Comparison of ENCODE assay signal across 8 cellular contexts in genomic region chr1:201171063-201172036, GRCh38. TPM values are rescaled to one million over a fixed set of nuclear protein-coding genes. Genes with fewer than 3 reads are reported as not detected.
A peak's percentile ranks its signal among the peaks of the same experiment; 100 is the strongest.
DNase-seq lines count a peak whose midpoint lies in the region; ATAC-seq, FAIRE-seq and TF ChIP-seq lines count a peak whose summit lies in the region.

No MANE protein-coding gene starts in this region.

- no peaks in the 10 kb centered on the region for H3K27me3 ChIP-seq in breast epithelium

- H3K27ac ChIP-seq in breast epithelium = peak overlapping the region; percentile 95

- H3K9me3 ChIP-seq in breast epithelium = no peaks in the 10 kb centered on the region

- peak in 2 of 3 donors; percentile 48 to 50 for TF ChIP-seq CTCF in breast epithelium (IDR thresholded peaks at IDR 0.05)

- no peak for TF ChIP-seq POLR2A in breast epithelium (IDR thresholded peaks at IDR 0.05)

- intact Hi-C loops in breast epithelium (cut with DNase I; ENCODE audit: low total_unique reads) = loop anchor here (2.0 kb wide), 1 partner anchor 37 kb away; no protein-coding TSS in a partner anchor

- peak overlapping the region; percentile 55 to 77 (median 71) for H3K4me3 ChIP-seq in breast epithelium

- peak; percentile 32 for DNase-seq in LHCN-M2 (ENCODE audit: low read depth)
- DNase-seq in T-helper 2 cell = peak; percentile 7 to 59 (median 35)
- DNase-seq in breast epithelium (ENCODE audit: low spot score in 2 of 2) = no peak
- peak; percentile 72 for DNase-seq in kidney tubule cell (ENCODE audit: low spot score)
- peak; percentile 65 to 67 for DNase-seq in stimulated activated CD4-positive, alpha-beta T cell treated with anti-CD3 and anti-CD28 coated beads, Interleukin-2, amount 100 ng/mL, for 24 hours
- no peak for DNase-seq in HT-29 (ENCODE audit: low spot score)

- peak; percentile 46 for ATAC-seq in GM21717 (IDR thresholded peaks at IDR 0.05; ENCODE audit: unreplicated experiment)

- H3K4me1 ChIP-seq in breast epithelium = peaks cover 0 to 2% of the 10 kb centered on the region in 2 donors

- no peaks in the 10 kb centered on the region for H3K36me3 ChIP-seq in breast epithelium

- FAIRE-seq in G401.6 (lab: Jason Lieb, UNC) = peak; percentile 17

RNA-seq across cellular contexts. Expression of gene TMEM9, which starts 17.1 kb away (rescaled TPM):
- 105 and 114 TPM in 2 replicates for total RNA-seq in LHCN-M2 (2014; rRNA removed)
- polyA plus RNA-seq in LHCN-M2 (2012) = 94.6 TPM
- 100 to 1,000 TPM in 1 of 3 donors, 10 to 100 TPM in 2; 48.3 to 104 (median 99.8) TPM for total RNA-seq in breast epithelium
- 140 and 141 TPM in 2 replicates for total RNA-seq in HT-29 (2014; rRNA removed; shearing (Covaris generic))

RNA-seq across cellular contexts. Expression of gene IGFN1, which starts 19.3 kb away (rescaled TPM):
- total RNA-seq in LHCN-M2 (2014; rRNA removed) (0.26 and 0.34 TPM in 2 replicates), breast epithelium (1 to 10 TPM in 1 of 3 donors, under 1 TPM in 2; 0.33 to 1.3 (median 0.59) TPM)
- polyA plus RNA-seq in LHCN-M2 (2012) = under 0.01 TPM
- 0.03 TPM in 2 replicates for total RNA-seq in HT-29 (2014; rRNA removed; shearing (Covaris generic))

RNA-seq across cellular contexts. Expression of gene ASCL5, which starts 44.4 kb away (rescaled TPM):
- total RNA-seq in LHCN-M2 (2014; rRNA removed) = not detected in 2 replicates
- polyA plus RNA-seq in LHCN-M2 (2012) = not detected
- total RNA-seq in breast epithelium = not detected
- not detected in 2 replicates for total RNA-seq in HT-29 (2014; rRNA removed; shearing (Covaris generic))

RNA-seq across cellular contexts. Expression of gene CACNA1S, which starts 59.1 kb away (rescaled TPM):
- total RNA-seq in LHCN-M2 (2014; rRNA removed) (0.17 TPM in 1 of 2 replicates, not detected in the other), breast epithelium (not detected)
- 0.06 TPM for polyA plus RNA-seq in LHCN-M2 (2012)
- not detected in 2 replicates for total RNA-seq in HT-29 (2014; rRNA removed; shearing (Covaris generic))

Comparison
In these comparisons a context has a peak if more than half of its experiments do, and no peak if none do; other contexts are left out.
1. DNase-seq: peak in LHCN-M2 (single experiment), T-helper 2 cell (5 of 5), kidney tubule cell (single experiment) and stimulated activated CD4-positive, alpha-beta T cell treated with anti-CD3 and anti-CD28 coated beads, Interleukin-2, amount 100 ng/mL, for 24 hours (2 of 2); none in breast epithelium (0 of 2) and HT-29 (single experiment).